In genomic region chr5:113047733-113048652, GRCh38 we compare ENCODE assay signal across 8 cellular contexts.
A peak's percentile ranks its signal among the peaks of the same experiment; 100 is the strongest.
DNase-seq lines count a peak whose midpoint lies in the region; ATAC-seq lines count a peak whose summit lies in the region.
"Had no signal": no experiment of that assay in that cellular context is flagged by ENCODE, and none has a peak within 500 bp of the region (broad histone marks: within the 10 kb centered on the region; RNA-seq: fewer than 3 reads in every experiment).

No MANE protein-coding gene starts in this region.

- H3K27ac Mint-ChIP-seq in stimulated activated naive B cell treated with anti-CD40 and anti-IgM and Interleukin-4, amounts not matched to agents 10 μg/mL and 1 μg/mL and 100 μg/mL, for 72 hours, result peak overlapping the region; percentile 56
- no peak overlapping the region for H3K27ac Mint-ChIP-seq in activated CD4-positive, alpha-beta memory T cell treated with anti-CD3 and anti-CD28 coated beads, Interleukin-2, amount 10 ng/mL, durations not matched to agents 7 days and 5 days
- H3K27ac Mint-ChIP-seq: progenitor cell of endocrine pancreas had no signal

- peak overlapping the region; percentile 45 to 68 for H3K4me3 Mint-ChIP-seq in stimulated activated naive B cell treated with anti-CD40 and anti-IgM and Interleukin-4, amounts not matched to agents 10 μg/mL and 1 μg/mL and 100 μg/mL, for 72 hours
- H3K4me3 Mint-ChIP-seq in activated T-cell treated with anti-CD3 and anti-CD28 coated beads, Interleukin-2, amount 50 U/mL, for 4 hours, result no peak overlapping the region
- no peak overlapping the region for H3K4me3 Mint-ChIP-seq in activated CD4-positive, alpha-beta memory T cell treated with anti-CD3 and anti-CD28 coated beads, Interleukin-2, amount 10 ng/mL, durations not matched to agents 7 days and 5 days

- H3K4me1 Mint-ChIP-seq in stimulated activated naive B cell treated with anti-CD40 and anti-IgM and Interleukin-4, amounts not matched to agents 10 μg/mL and 1 μg/mL and 100 μg/mL, for 72 hours, result peaks cover 16 to 19% of the 10 kb centered on the region in 2 donors
- H3K4me1 Mint-ChIP-seq in activated T-cell treated with anti-CD3 and anti-CD28 coated beads, Interleukin-2, amount 50 U/mL, for 4 hours (ENCODE audit: low read depth), result peaks cover 4% of the 10 kb centered on the region
- peaks cover 44% of the 10 kb centered on the region for H3K4me1 Mint-ChIP-seq in activated CD4-positive, alpha-beta memory T cell treated with anti-CD3 and anti-CD28 coated beads, Interleukin-2, amount 10 ng/mL, durations not matched to agents 7 days and 5 days

- CTCF ChIA-PET in activated CD4-positive, alpha-beta memory T cell treated with anti-CD3 and anti-CD28 coated beads, Interleukin-2, amount 10 ng/mL, durations not matched to agents 7 days and 5 days (lab: Charles Lee), result interaction anchor here (1.1 kb wide), 1 partner anchor 52 kb away, joined by 3 read pairs; no protein-coding TSS in a partner anchor

- no peaks in the 10 kb centered on the region for H3K9me3 Mint-ChIP-seq in stimulated activated naive B cell treated with anti-CD40 and anti-IgM and Interleukin-4, amounts not matched to agents 10 μg/mL and 1 μg/mL and 100 μg/mL, for 72 hours
- H3K9me3 Mint-ChIP-seq in activated T-cell treated with anti-CD3 and anti-CD28 coated beads, Interleukin-2, amount 50 U/mL, for 4 hours, result no peaks in the 10 kb centered on the region
- H3K9me3 Mint-ChIP-seq in activated CD4-positive, alpha-beta memory T cell treated with anti-CD3 and anti-CD28 coated beads, Interleukin-2, amount 10 ng/mL, durations not matched to agents 7 days and 5 days, result no peaks in the 10 kb centered on the region

- DNase-seq in RPMI8226, result peak; percentile 48
- no peak for DNase-seq in stimulated activated naive B cell treated with anti-CD40 and anti-IgM and Interleukin-4, amounts not matched to agents 10 μg/mL and 1 μg/mL and 100 μg/mL, for 72 hours
- no peak for DNase-seq in activated T-cell treated with anti-CD3 and anti-CD28 coated beads, Interleukin-2, amount 50 U/mL, for 4 hours
- DNase-seq in activated CD4-positive, alpha-beta memory T cell treated with anti-CD3 and anti-CD28 coated beads, Interleukin-2, amount 10 ng/mL, durations not matched to agents 7 days and 5 days, result no peak
- DNase-seq in DMS79 (lab: John Stamatoyannopoulos, UW), result no peak

- ATAC-seq in GM19372 (IDR thresholded peaks at IDR 0.05; ENCODE audit: low read depth, unreplicated experiment) (peak; percentile 92), HG03060 (IDR thresholded peaks at IDR 0.05; ENCODE audit: low read depth, unreplicated experiment) (peak; percentile 86)
- peak; percentile 77 to 78 for ATAC-seq in stimulated activated naive B cell treated with anti-CD40 and anti-IgM and Interleukin-4, amounts not matched to agents 10 μg/mL and 1 μg/mL and 100 μg/mL, for 72 hours (replicated peaks)
- ATAC-seq in activated T-cell treated with anti-CD3 and anti-CD28 coated beads, Interleukin-2, amount 50 U/mL, for 4 hours, result no peak

- no peaks in the 10 kb centered on the region for H3K27me3 Mint-ChIP-seq in stimulated activated naive B cell treated with anti-CD40 and anti-IgM and Interleukin-4, amounts not matched to agents 10 μg/mL and 1 μg/mL and 100 μg/mL, for 72 hours
- H3K27me3 Mint-ChIP-seq in activated T-cell treated with anti-CD3 and anti-CD28 coated beads, Interleukin-2, amount 50 U/mL, for 4 hours (ENCODE audit: low read depth), result no peaks in the 10 kb centered on the region
- H3K27me3 Mint-ChIP-seq in activated CD4-positive, alpha-beta memory T cell treated with anti-CD3 and anti-CD28 coated beads, Interleukin-2, amount 10 ng/mL, durations not matched to agents 7 days and 5 days, result no peaks in the 10 kb centered on the region
- H3K27me3 Mint-ChIP-seq: progenitor cell of endocrine pancreas had no signal

- H3K36me3 Mint-ChIP-seq in stimulated activated naive B cell treated with anti-CD40 and anti-IgM and Interleukin-4, amounts not matched to agents 10 μg/mL and 1 μg/mL and 100 μg/mL, for 72 hours, result no peaks in the 10 kb centered on the region
- H3K36me3 Mint-ChIP-seq in activated T-cell treated with anti-CD3 and anti-CD28 coated beads, Interleukin-2, amount 50 U/mL, for 4 hours (ENCODE audit: insufficient read depth), result no peaks in the 10 kb centered on the region
- peaks cover 9% of the 10 kb centered on the region for H3K36me3 Mint-ChIP-seq in activated CD4-positive, alpha-beta memory T cell treated with anti-CD3 and anti-CD28 coated beads, Interleukin-2, amount 10 ng/mL, durations not matched to agents 7 days and 5 days (ENCODE audit: low read depth)

- POLR2A ChIA-PET in activated CD4-positive, alpha-beta memory T cell treated with anti-CD3 and anti-CD28 coated beads, Interleukin-2, amount 10 ng/mL, durations not matched to agents 7 days and 5 days (lab: Charles Lee), result interaction anchor here (1.2 kb wide), 1 partner anchor 25 kb away, joined by 4 read pairs; no protein-coding TSS in a partner anchor

Comparison
In these comparisons a context has a peak if more than half of its experiments do, and no peak if none do; other contexts are left out.
1. ATAC-seq: peak in GM19372 (single experiment), HG03060 (single experiment) and stimulated activated naive B cell treated with anti-CD40 and anti-IgM and Interleukin-4, amounts not matched to agents 10 μg/mL and 1 μg/mL and 100 μg/mL, for 72 hours (2 of 2); none in activated T-cell treated with anti-CD3 and anti-CD28 coated beads, Interleukin-2, amount 50 U/mL, for 4 hours (0 of 2).
2. H3K4me3 Mint-ChIP-seq: peak in stimulated activated naive B cell treated with anti-CD40 and anti-IgM and Interleukin-4, amounts not matched to agents 10 μg/mL and 1 μg/mL and 100 μg/mL, for 72 hours (2 of 2); none in activated T-cell treated with anti-CD3 and anti-CD28 coated beads, Interleukin-2, amount 50 U/mL, for 4 hours (single experiment) and activated CD4-positive, alpha-beta memory T cell treated with anti-CD3 and anti-CD28 coated beads, Interleukin-2, amount 10 ng/mL, durations not matched to agents 7 days and 5 days (single experiment).